8 cellular contexts compared by ENCODE assay signal in the genomic region with DNA sequence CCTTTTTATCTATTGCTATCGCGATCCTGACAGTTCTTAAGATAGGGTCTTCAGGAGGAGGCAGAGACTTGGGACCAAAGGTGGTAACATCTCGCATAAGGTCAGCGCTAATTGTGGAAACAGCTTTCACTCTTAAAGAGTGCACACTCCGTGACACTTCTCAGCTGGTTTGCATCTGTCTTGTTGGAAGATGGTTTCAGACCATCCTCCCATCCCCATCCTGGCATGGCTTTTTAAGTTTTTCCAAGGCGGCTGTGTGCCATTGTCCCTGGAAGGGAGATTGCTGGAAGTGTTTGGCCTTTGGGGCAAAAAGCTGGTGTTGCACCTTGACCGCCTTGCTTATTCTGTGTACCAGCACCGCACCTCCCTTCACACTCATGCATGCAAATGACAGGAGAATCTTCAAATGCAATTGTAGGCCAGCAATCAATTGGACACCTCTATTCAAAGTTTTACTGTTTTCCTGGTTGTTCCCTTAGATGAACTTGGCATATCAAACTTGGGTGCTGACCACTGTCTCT. TPM values are rescaled to one million over a fixed set of nuclear protein-coding genes. Genes with fewer than 3 reads are reported as not detected.
DNase-seq lines count a peak whose midpoint lies in the region; ATAC-seq and TF ChIP-seq lines count a peak whose summit lies in the region.

No MANE protein-coding gene starts in this region.

- no peak overlapping the region for H3K27ac Mint-ChIP-seq in activated CD8-positive, alpha-beta T cell treated with anti-CD3 and anti-CD28 coated beads for 36 hours

- WGBS in stomach, 5 donors, result 7 to 20% (median 13%) methylated on average over 8 of the region's 8 CpGs

- H3K4me3 ChIP-seq in iPS-18c (ENCODE audit: insufficient read depth, low read depth, low read length) (peak overlapping the region; percentile 81; the same call in 1 of the 2 replicates), stomach (peak overlapping the region; percentile 77 to 99 (median 91))

- TF ChIP-seq EP300 in stomach (IDR thresholded peaks at IDR 0.05), result no peak

- H3K9me3 ChIP-seq in iPS-18c (ENCODE audit: control insufficient read depth, insufficient read depth, low read length) (no peaks in the 10 kb centered on the region), stomach (no peaks in the 10 kb centered on the region)

- no peaks in the 10 kb centered on the region for H3K27me3 Mint-ChIP-seq in activated CD8-positive, alpha-beta T cell treated with anti-CD3 and anti-CD28 coated beads for 36 hours

- H3K4me3 Mint-ChIP-seq in activated CD8-positive, alpha-beta T cell treated with anti-CD3 and anti-CD28 coated beads for 36 hours, result peak overlapping the region; percentile 73

- DNase-seq in DMS53 (lab: John Stamatoyannopoulos, UW), result peak; percentile 35
- DNase-seq in DMS53 treated with DMSO at 0.1 percent for 48 hours (lab: John Stamatoyannopoulos, UW; ENCODE audit: unreplicated experiment), result no peak
- DNase-seq in activated CD8-positive, alpha-beta T cell treated with anti-CD3 and anti-CD28 coated beads for 36 hours, result no peak
- DNase-seq in stomach, result no peak
- DNase-seq in foreskin keratinocyte, result no peak

- ATAC-seq in activated CD8-positive, alpha-beta T cell treated with anti-CD3 and anti-CD28 coated beads for 36 hours, result no peak
- ATAC-seq in HG02588 (IDR thresholded peaks at IDR 0.05; ENCODE audit: unreplicated experiment), result no peak
- ATAC-seq in GM18868 (IDR thresholded peaks at IDR 0.05; ENCODE audit: unreplicated experiment), result no peak
- ATAC-seq in foreskin keratinocyte, result no peak

- H3K4me1 Mint-ChIP-seq in activated CD8-positive, alpha-beta T cell treated with anti-CD3 and anti-CD28 coated beads for 36 hours (ENCODE audit: low read depth), result peaks cover 52% of the 10 kb centered on the region

- no peak for TF ChIP-seq POLR2A in stomach (IDR thresholded peaks at IDR 0.05)

- POLR2A ChIA-PET in activated CD8-positive, alpha-beta T cell treated with anti-CD3 and anti-CD28 coated beads for 36 hours (lab: Charles Lee), result interaction anchor here (0.9 to 1.4 kb wide), 3 partner anchors 10 to 63 kb away, joined by 3 to 4 read pairs (median 3); no protein-coding TSS in a partner anchor

- no peak for TF ChIP-seq CTCF in activated CD8-positive, alpha-beta T cell treated with anti-CD3 and anti-CD28 coated beads for 36 hours (IDR thresholded peaks at IDR 0.05)
- TF ChIP-seq CTCF in stomach (IDR thresholded peaks at IDR 0.05) (no peak), foreskin keratinocyte (conservative IDR thresholded peaks at IDR 0.05) (no peak)

- H3K4me1 ChIP-seq in stomach (peaks cover 25 to 70% (median 52%) of the 10 kb centered on the region in 4 donors), foreskin keratinocyte (peaks cover 7% of the 10 kb centered on the region)

- H3K27me3 ChIP-seq in stomach (no peaks in the 10 kb centered on the region), foreskin keratinocyte (no peaks in the 10 kb centered on the region)

- CTCF ChIA-PET in activated CD8-positive, alpha-beta T cell treated with anti-CD3 and anti-CD28 coated beads for 36 hours (lab: Charles Lee), result interaction anchor here (0.5 to 11.9 kb wide), 7 partner anchors 11 to 1936 kb away, joined by 3 to 203 read pairs (median 7); no protein-coding TSS in a partner anchor

- H3K36me3 Mint-ChIP-seq in activated CD8-positive, alpha-beta T cell treated with anti-CD3 and anti-CD28 coated beads for 36 hours (ENCODE audit: low read depth), result no peaks in the 10 kb centered on the region

- no peaks in the 10 kb centered on the region for H3K36me3 ChIP-seq in stomach

- H3K9me3 Mint-ChIP-seq in activated CD8-positive, alpha-beta T cell treated with anti-CD3 and anti-CD28 coated beads for 36 hours, result no peaks in the 10 kb centered on the region

- peak overlapping the region; percentile 86 to 92 (median 90) for H3K27ac ChIP-seq in stomach
- no peak overlapping the region for H3K27ac ChIP-seq in foreskin keratinocyte

- intact Hi-C loops in activated CD8-positive, alpha-beta T cell treated with anti-CD3 and anti-CD28 coated beads for 36 hours (cut with micrococcal nuclease), result no loop called here
- intact Hi-C loops in stomach (cut with DNase I; ENCODE audit: low total_unique reads), result no loop called here

RNA-seq across cellular contexts. Expression of a gene that starts 1.5 kb away (rescaled TPM):
- 10 to 100 TPM; 18.0 to 18.9 TPM for total RNA-seq in activated CD8-positive, alpha-beta T cell treated with anti-CD3 and anti-CD28 coated beads for 36 hours
- total RNA-seq in stomach, result 10 to 100 TPM in 4 of 5 donors, 1 to 10 TPM in 1; 4.9 to 52.4 (median 14.1) TPM
- polyA plus RNA-seq in stomach, result 10 to 100 TPM in 1 of 3 donors, 1 to 10 TPM in 2; 2.5 to 10.4 (median 7.2) TPM
- 13.5 and 16.7 TPM in 2 replicates for total RNA-seq in foreskin keratinocyte
- polyA plus RNA-seq in foreskin keratinocyte, result 2.2 and 2.3 TPM in 2 replicates

RNA-seq across cellular contexts. Expression of a gene that starts 9.4 kb away (rescaled TPM):
- total RNA-seq in activated CD8-positive, alpha-beta T cell treated with anti-CD3 and anti-CD28 coated beads for 36 hours, result under 1 TPM in 1 of 2 experiments, not detected in 1; 0.07 TPM
- total RNA-seq in stomach (under 1 TPM in 1 of 5 donors, not detected in 4; 0.18 TPM), foreskin keratinocyte (not detected in 2 replicates)
- polyA plus RNA-seq in stomach (under 1 TPM in 2 of 3 donors, not detected in 1; 0.03 to 0.06 TPM), foreskin keratinocyte (not detected in 2 replicates)

RNA-seq across cellular contexts. Expression of a gene that starts 56.2 kb away (rescaled TPM):
- 10 to 100 TPM; 54.3 to 54.6 TPM for total RNA-seq in activated CD8-positive, alpha-beta T cell treated with anti-CD3 and anti-CD28 coated beads for 36 hours
- total RNA-seq in stomach (10 to 100 TPM in 4 of 5 donors, 1 to 10 TPM in 1; 5.4 to 23.3 (median 12.8) TPM), foreskin keratinocyte (38.5 and 38.6 TPM in 2 replicates)
- polyA plus RNA-seq in stomach (10 to 100 TPM; 31.4 to 49.2 (median 35.9) TPM), foreskin keratinocyte (41.5 and 46.4 TPM in 2 replicates)
